ENCODE assay signal across 22 cellular contexts in the genomic region with DNA sequence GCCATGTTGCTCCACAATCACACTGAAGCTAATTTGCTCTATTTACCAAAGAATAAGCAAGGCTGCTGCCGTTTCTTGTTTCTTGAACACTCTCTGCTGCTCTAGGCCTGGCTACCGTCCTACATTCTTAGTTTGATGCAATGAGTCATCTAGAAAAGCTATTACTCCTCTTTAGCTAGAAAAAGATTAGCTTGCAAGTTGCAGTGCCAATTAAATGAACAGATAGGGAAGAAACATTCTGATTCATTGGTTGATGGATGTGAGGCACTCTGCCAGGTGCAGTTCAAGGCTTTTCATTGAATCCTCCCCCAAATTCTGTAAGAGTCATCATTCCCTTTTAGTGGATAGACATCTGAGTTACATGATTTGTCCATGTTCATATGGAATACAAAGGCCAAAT.
DNase-seq lines count a peak whose midpoint lies in the region.
"Had no signal": no experiment of that assay in that cellular context is flagged by ENCODE, and none has a peak within 500 bp of the region (broad histone marks: within the 10 kb centered on the region; RNA-seq: fewer than 3 reads in every experiment).

No MANE protein-coding gene starts in this region.

- H3K4me3 ChIP-seq in skeletal muscle cell (ENCODE audit: low read depth, low read length), result no peak overlapping the region
- H3K4me3 ChIP-seq: gastroesophageal sphincter, left lung, mucosa of descending colon, thoracic aorta had no signal

- DNase-seq in ELR (ENCODE audit: low read depth), result peak; percentile 70
- DNase-seq in RPMI8226, result peak; percentile 55
- peak; percentile 60 for DNase-seq in fibroblast of gingiva (ENCODE audit: low read depth)
- DNase-seq in skeletal muscle cell (ENCODE audit: low read depth), result peak; percentile 62
- no peak for DNase-seq in activated CD4-positive, alpha-beta T cell treated with anti-CD3 and anti-CD28 coated beads for 4 hours
- no peak for DNase-seq in germinal center (ENCODE audit: low spot score)
- no peak for DNase-seq in NCI-H526 (lab: John Stamatoyannopoulos, UW)
- no peak for DNase-seq in NCI-H2081 (lab: John Stamatoyannopoulos, UW)
- DNase-seq: activated B cell treated with CpG ODN at 0.5 μM for 24 hours; activated CD8-positive, alpha-beta T cell treated with anti-CD3 and anti-CD28 coated beads for 36 hours; activated naive CD4-positive, alpha-beta T cell treated with Interleukin-2 at 50 U/mL for 16 hours; activated T-cell treated with anti-CD3 and anti-CD28 coated beads, Interleukin-2, amount 50 U/mL, for 24 hours; DMS79 treated with DMSO at 0.1 percent for 48 hours; left lung; mucosa of descending colon; NCI-H1417; NCI-H748 treated with DMSO at 0.1 percent for 48 hours; OCI-M1; stimulated activated CD4-positive, alpha-beta T cell treated with anti-CD3 and anti-CD28 coated beads, Interleukin-12 subunit alpha, Interleukin-12 subunit beta, amount 100 ng/mL, for 4 hours; T-helper 2 cell had no signal

Comparison
In these comparisons a context has a peak if more than half of its experiments do, and no peak if none do; other contexts are left out.
1. DNase-seq: peak in ELR (single experiment), RPMI8226 (single experiment), fibroblast of gingiva (single experiment) and skeletal muscle cell (single experiment); none in activated CD4-positive, alpha-beta T cell treated with anti-CD3 and anti-CD28 coated beads for 4 hours (0 of 2), germinal center (single experiment), NCI-H526 (0 of 2) and NCI-H2081 (0 of 2).